In genomic region chr9:14250779-14251145, GRCh38 we compare ENCODE assay signal across 18 cellular contexts.
DNase-seq lines count a peak whose midpoint lies in the region; ATAC-seq and TF ChIP-seq lines count a peak whose summit lies in the region.
"Had no signal": no experiment of that assay in that cellular context is flagged by ENCODE, and none has a peak within 500 bp of the region (broad histone marks: within the 10 kb centered on the region; RNA-seq: fewer than 3 reads in every experiment).

No MANE protein-coding gene starts in this region.

- intact Hi-C loops in vagina (cut with DNase I), result no loop called here

- H3K9ac ChIP-seq in adipocyte (ENCODE audit: low read length) (no peak overlapping the region), skeletal muscle satellite cell (ENCODE audit: low read depth, low read length) (peak overlapping the region; percentile 46)

- peaks cover 36% of the 10 kb centered on the region for H3K4me1 ChIP-seq in adipocyte (ENCODE audit: control insufficient read depth, insufficient read depth, low read length)
- peaks cover 32% of the 10 kb centered on the region for H3K4me1 ChIP-seq in skeletal muscle satellite cell (ENCODE audit: control insufficient read depth, insufficient read depth, low read length)
- H3K4me1 ChIP-seq in vagina, result peaks cover 32% of the 10 kb centered on the region

- H3K27me3 ChIP-seq in adipocyte (replicated peaks; ENCODE audit: control insufficient read depth, insufficient read depth, low read length) (no peaks in the 10 kb centered on the region), skeletal muscle satellite cell (ENCODE audit: control insufficient read depth, insufficient read depth, low read length) (no peaks in the 10 kb centered on the region), vagina (no peaks in the 10 kb centered on the region)
- H3K27me3 ChIP-seq: ascending aorta, dorsolateral prefrontal cortex, heart right ventricle, ovary had no signal

- H3K36me3 ChIP-seq in adipocyte (ENCODE audit: control insufficient read depth, insufficient read depth, low read length, severe bottlenecking), result no peaks in the 10 kb centered on the region
- no peaks in the 10 kb centered on the region for H3K36me3 ChIP-seq in skeletal muscle satellite cell (ENCODE audit: insufficient read depth, low read length)
- H3K36me3 ChIP-seq in vagina, result no peaks in the 10 kb centered on the region
- H3K36me3 ChIP-seq: ascending aorta, ovary had no signal

- H3K9me3 ChIP-seq in adipocyte (ENCODE audit: control insufficient read depth, low read length) (no peaks in the 10 kb centered on the region), skeletal muscle satellite cell (replicated peaks; ENCODE audit: low read length) (no peaks in the 10 kb centered on the region), vagina (no peaks in the 10 kb centered on the region)
- H3K9me3 ChIP-seq: ascending aorta, heart right ventricle, ovary had no signal

- DNase-seq in EL, result peak; percentile 19
- DNase-seq in adipocyte (ENCODE audit: low read depth), result peak; percentile 58
- DNase-seq in iris pigment epithelial cell (ENCODE audit: low read depth), result peak; percentile 56
- no peak for DNase-seq in vagina (ENCODE audit: extremely low spot score in 2 of 2)
- DNase-seq in H4 (ENCODE audit: low spot score), result no peak
- DNase-seq: activated CD4-positive, alpha-beta T cell treated with anti-CD3 and anti-CD28 coated beads for 4 hours; activated CD8-positive, alpha-beta memory T cell treated with anti-CD3 and anti-CD28 coated beads, Interleukin-2, amount 50 U/mL, for 48 hours; activated naive CD4-positive, alpha-beta T cell; NCI-H187 treated with DMSO at 0.1 percent for 48 hours had no signal

- H3K27ac ChIP-seq in vagina, result no peak overlapping the region
- H3K27ac ChIP-seq: ovary, SK-N-MC had no signal

- no peak for TF ChIP-seq POLR2A in vagina (IDR thresholded peaks at IDR 0.05)

- H3K4me3 ChIP-seq in adipocyte (ENCODE audit: low read length), result peak overlapping the region; percentile 71
- H3K4me3 ChIP-seq in skeletal muscle satellite cell (ENCODE audit: low read length), result no peak overlapping the region
- no peak overlapping the region for H3K4me3 ChIP-seq in vagina
- H3K4me3 ChIP-seq: SK-N-MC had no signal

- H3K4me2 ChIP-seq in skeletal muscle satellite cell (ENCODE audit: low read length), result peak overlapping the region; percentile 91

- ATAC-seq in GM21423 (IDR thresholded peaks at IDR 0.05; ENCODE audit: unreplicated experiment), result no peak
- ATAC-seq in GM21526 (IDR thresholded peaks at IDR 0.05; ENCODE audit: low FRiP score, unreplicated experiment), result no peak
- ATAC-seq: stimulated activated memory B cell treated with anti-CD40 and anti-IgM and Interleukin-4, amounts not matched to agents 10 μg/mL and 1 μg/mL and 100 μg/mL, for 72 hours had no signal

- no peak for TF ChIP-seq CTCF in vagina (IDR thresholded peaks at IDR 0.05)

Comparison
In these comparisons a context has a peak if more than half of its experiments do, and no peak if none do; other contexts are left out.
1. DNase-seq: peak in EL (single experiment), adipocyte (single experiment) and iris pigment epithelial cell (single experiment); none in vagina (0 of 2) and H4 (single experiment).